In genomic region chr11:123159146-123159857, GRCh38 we compare ENCODE assay signal across 16 cellular contexts. TPM values are rescaled to one million over a fixed set of nuclear protein-coding genes. Genes with fewer than 3 reads are reported as not detected.
A peak's percentile ranks its signal among the peaks of the same experiment; 100 is the strongest.
DNase-seq lines count a peak whose midpoint lies in the region; ATAC-seq lines count a peak whose summit lies in the region.
"Had no signal": no experiment of that assay in that cellular context is flagged by ENCODE, and none has a peak within 500 bp of the region (broad histone marks: within the 10 kb centered on the region; RNA-seq: fewer than 3 reads in every experiment).

No MANE protein-coding gene starts in this region.

- no peaks in the 10 kb centered on the region for H3K9me3 ChIP-seq in mesenchymal stem cell (ENCODE audit: control insufficient read depth, low read length)
- H3K9me3 ChIP-seq: BLaER1 treated with 17β-estradiol and CSF1 and Interleukin-3, amounts not matched to agents 10 nM and 100 nM; prostate gland; SJCRH30 had no signal

- H2BK15ac ChIP-seq in mesenchymal stem cell (ENCODE audit: low read depth, poor library complexity, severe bottlenecking), result no peak overlapping the region

- no peak overlapping the region for H2BK12ac ChIP-seq in mesenchymal stem cell (ENCODE audit: low read length in 2 of 2)

- H3K4me2 ChIP-seq in mesenchymal stem cell (ENCODE audit: low read length, poor library complexity, severe bottlenecking), result no peak overlapping the region

- no peak overlapping the region for H3K18ac ChIP-seq in mesenchymal stem cell (ENCODE audit: low read depth in 1 of 2, low read length in 2 of 2)

- 95% methylated on average over 8 of the region's 10 CpGs for WGBS in mesenchymal stem cell

- no peaks in the 10 kb centered on the region for H3K27me3 ChIP-seq in mesenchymal stem cell (ENCODE audit: control insufficient read depth in 1 of 2, insufficient read depth in 1 of 2, low read length in 2 of 2)
- H3K27me3 ChIP-seq: BLaER1 treated with 17β-estradiol and CSF1 and Interleukin-3, amounts not matched to agents 10 nM and 100 nM; SJCRH30 had no signal

- ATAC-seq in GM18873 (IDR thresholded peaks at IDR 0.05; ENCODE audit: low FRiP score, unreplicated experiment), result no peak

- no peak overlapping the region for H4K8ac ChIP-seq in mesenchymal stem cell (ENCODE audit: low read length)

- H3K9ac ChIP-seq in mesenchymal stem cell (ENCODE audit: low read length), result peak overlapping the region; percentile 37
- H3K9ac ChIP-seq: BLaER1 treated with 17β-estradiol and CSF1 and Interleukin-3, amounts not matched to agents 10 nM and 100 nM had no signal

- no peak overlapping the region for H2AFZ ChIP-seq in mesenchymal stem cell (ENCODE audit: low read depth, low read length)

- no peak overlapping the region for H3K27ac ChIP-seq in mesenchymal stem cell (ENCODE audit: low read length, poor library complexity, severe bottlenecking)
- H3K27ac ChIP-seq: BLaER1 treated with 17β-estradiol and CSF1 and Interleukin-3, amounts not matched to agents 10 nM and 100 nM; prostate gland; SJCRH30; WERI-Rb-1 had no signal

- peak; percentile 28 for DNase-seq in stimulated activated CD4-positive, alpha-beta T cell treated with anti-CD3 and anti-CD28 coated beads, Interleukin-15, amount 100 ng/mL, for 24 hours
- no peak for DNase-seq in stimulated activated CD4-positive, alpha-beta T cell treated with anti-CD3 and anti-CD28 coated beads, Interleukin-2, amount 100 ng/mL, for 48 hours
- DNase-seq in amniotic epithelial cell (ENCODE audit: low read depth) (peak; percentile 83), mesenchymal stem cell (no peak), COR-L47 (lab: John Stamatoyannopoulos, UW) (no peak), HCEC 1CT (no peak), SKM-1 (lab: John Stamatoyannopoulos, UW; ENCODE audit: unreplicated experiment) (no peak)
- DNase-seq: erythroblast, GF-D8, NCI-H1105 treated with DMSO at 0.1 percent for 48 hours, NCI-H526, SJCRH30, WERI-Rb-1 had no signal

- H3K79me1 ChIP-seq in mesenchymal stem cell (replicated peaks; ENCODE audit: low read length, poor library complexity, severe bottlenecking), result peaks cover 4% of the 10 kb centered on the region

- H3K4me1 ChIP-seq in mesenchymal stem cell (ENCODE audit: control insufficient read depth, insufficient read depth, low read depth, low read length), result peaks cover 4% of the 10 kb centered on the region
- H3K4me1 ChIP-seq: prostate gland, SJCRH30 had no signal

- H2BK120ac ChIP-seq in mesenchymal stem cell (ENCODE audit: low read depth, low read length), result no peak overlapping the region

- H3K14ac ChIP-seq in mesenchymal stem cell (ENCODE audit: low read length in 2 of 2), result no peak overlapping the region

- H3K23ac ChIP-seq in mesenchymal stem cell (ENCODE audit: low read length in 2 of 2), result no peak overlapping the region

- H3K4ac ChIP-seq in mesenchymal stem cell (ENCODE audit: low read depth in 1 of 2, low read length in 2 of 2), result no peak overlapping the region

- no peak overlapping the region for H3K4me3 ChIP-seq in mesenchymal stem cell (ENCODE audit: insufficient read depth in 1 of 2, low read depth in 1 of 2, low read length in 2 of 2)
- H3K4me3 ChIP-seq: BLaER1 treated with 17β-estradiol and CSF1 and Interleukin-3, amounts not matched to agents 10 nM and 100 nM; prostate gland; SJCRH30 had no signal

- H3K36me3 ChIP-seq in mesenchymal stem cell (ENCODE audit: control insufficient read depth in 1 of 2, insufficient read depth in 2 of 2, low read depth in 1 of 2, low read length in 2 of 2), result peaks cover 0 to 79% of the 10 kb centered on the region in 2 experiments
- H3K36me3 ChIP-seq: BLaER1 treated with 17β-estradiol and CSF1 and Interleukin-3, amounts not matched to agents 10 nM and 100 nM; prostate gland; SJCRH30; WERI-Rb-1 had no signal

- no peak overlapping the region for H4K91ac ChIP-seq in mesenchymal stem cell (ENCODE audit: low read length)

- H2AK5ac ChIP-seq in mesenchymal stem cell (ENCODE audit: low read length, severe bottlenecking), result no peak overlapping the region

- H2BK5ac ChIP-seq in mesenchymal stem cell (ENCODE audit: low read depth, low read length, poor library complexity, severe bottlenecking), result no peak overlapping the region

RNA-seq across cellular contexts. Expression of gene CLMP, which starts 35.7 kb away (rescaled TPM):
- 46.5 TPM for polyA plus RNA-seq in mesenchymal stem cell (2013, experiment 1 of 2)
- 48.1 TPM for polyA plus RNA-seq in mesenchymal stem cell (2013, experiment 2 of 2)

Comparison
In these comparisons a context has a peak if more than half of its experiments do, and no peak if none do; other contexts are left out.
1. DNase-seq: peak in stimulated activated CD4-positive, alpha-beta T cell treated with anti-CD3 and anti-CD28 coated beads, Interleukin-15, amount 100 ng/mL, for 24 hours (single experiment) and amniotic epithelial cell (single experiment); none in stimulated activated CD4-positive, alpha-beta T cell treated with anti-CD3 and anti-CD28 coated beads, Interleukin-2, amount 100 ng/mL, for 48 hours (0 of 2), mesenchymal stem cell (single experiment), COR-L47 (single experiment), HCEC 1CT (single experiment) and SKM-1 (single experiment).